In the genomic region with DNA sequence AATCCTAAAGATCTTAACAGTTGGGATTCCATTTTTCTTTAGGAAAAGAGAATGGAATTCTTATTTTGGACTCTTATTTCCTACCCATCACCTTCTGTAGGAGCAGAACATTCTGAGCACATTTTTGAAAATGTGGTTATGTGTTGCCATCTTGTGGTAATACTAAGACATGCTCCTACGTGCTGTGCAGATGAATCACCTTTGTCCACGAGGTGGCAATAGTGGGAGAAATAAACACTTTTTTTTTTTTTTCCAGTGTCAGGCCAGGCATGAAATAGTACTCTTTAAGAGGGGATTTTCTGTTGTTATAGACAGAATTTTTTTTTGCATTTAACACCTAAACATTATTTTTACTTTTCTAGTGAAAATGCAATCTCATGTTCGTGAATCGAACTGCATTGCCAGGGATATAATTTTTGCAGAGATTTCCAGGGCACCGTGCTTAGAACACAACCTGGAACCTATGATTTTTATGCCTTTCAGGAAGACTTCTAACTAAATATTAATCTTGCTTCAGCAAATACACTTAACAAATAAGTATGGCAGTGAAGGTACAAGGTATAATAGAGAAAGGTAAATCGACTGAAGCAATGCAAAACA, we compare ENCODE assay signal across 8 cellular contexts.
DNase-seq lines count a peak whose midpoint lies in the region; ATAC-seq and TF ChIP-seq lines count a peak whose summit lies in the region.

No MANE protein-coding gene starts in this region.

- ATAC-seq in GM18519 (IDR thresholded peaks at IDR 0.05; ENCODE audit: low FRiP score, unreplicated experiment) = peak; percentile 90
- peak; percentile 94 for ATAC-seq in HG03025 (IDR thresholded peaks at IDR 0.05; ENCODE audit: low FRiP score, unreplicated experiment)

- no peak overlapping the region for H3K4me3 Mint-ChIP-seq in immature natural killer cell

- H3K27ac Mint-ChIP-seq in immature natural killer cell = no peak overlapping the region

- TF ChIP-seq CTCF in brain microvascular endothelial cell (IDR thresholded peaks at IDR 0.05; ENCODE audit: low read depth, low read length, missing control alignments) = peak; percentile 93

- H3K4me1 Mint-ChIP-seq in immature natural killer cell = no peaks in the 10 kb centered on the region

- in situ Hi-C loops in brain microvascular endothelial cell (cut with HindIII; ENCODE audit: low pct_ligation_motif_present, low sequenced_read_pairs) = loop anchor here (25.0 kb wide), 1 partner anchor 608 kb away; no protein-coding TSS in a partner anchor

- no peaks in the 10 kb centered on the region for H3K36me3 Mint-ChIP-seq in immature natural killer cell

- H3K9me3 Mint-ChIP-seq in immature natural killer cell = no peaks in the 10 kb centered on the region

- DNase-seq in AG08395 (ENCODE audit: low spot score) (peak; percentile 82), NCI-H187 treated with DMSO at 0.1 percent for 48 hours (lab: John Stamatoyannopoulos, UW) (peak; percentile 31), T-helper 22 cell (ENCODE audit: low read depth) (peak; percentile 37), brain microvascular endothelial cell (peak; percentile 81), immature natural killer cell (peak; percentile 48 to 63 (median 57))
- DNase-seq in stimulated activated CD4-positive, alpha-beta T cell treated with anti-CD3 and anti-CD28 coated beads, Interleukin-1b, Interleukin-23, amount 100 ng/mL, for 4 hours (ENCODE audit: low read depth in 2 of 2) = peak; percentile 14 to 40

- H3K36me3 ChIP-seq in brain microvascular endothelial cell (replicated peaks) = no peaks in the 10 kb centered on the region

- H3K27me3 ChIP-seq in brain microvascular endothelial cell (replicated peaks) = no peaks in the 10 kb centered on the region

- H3K4me3 ChIP-seq in brain microvascular endothelial cell (ENCODE audit: low read depth, low read length) = no peak overlapping the region

- peaks cover 0 to 4% (median 3%) of the 10 kb centered on the region in 3 donors for H3K27me3 Mint-ChIP-seq in immature natural killer cell (ENCODE audit: low read depth in 3 of 3)

- no peak overlapping the region for H3K27ac ChIP-seq in brain microvascular endothelial cell

Comparison
In these comparisons a context has a peak if more than half of its experiments do, and no peak if none do; other contexts are left out.
1. DNase-seq: peak in every context shown above with its lines; median percentile 82 in AG08395; 81 in brain microvascular endothelial cell; 57 in immature natural killer cell; 37 in T-helper 22 cell; 31 in NCI-H187 treated with DMSO at 0.1 percent for 48 hours; 27 in stimulated activated CD4-positive, alpha-beta T cell treated with anti-CD3 and anti-CD28 coated beads, Interleukin-1b, Interleukin-23, amount 100 ng/mL, for 4 hours.